In the genomic region with DNA sequence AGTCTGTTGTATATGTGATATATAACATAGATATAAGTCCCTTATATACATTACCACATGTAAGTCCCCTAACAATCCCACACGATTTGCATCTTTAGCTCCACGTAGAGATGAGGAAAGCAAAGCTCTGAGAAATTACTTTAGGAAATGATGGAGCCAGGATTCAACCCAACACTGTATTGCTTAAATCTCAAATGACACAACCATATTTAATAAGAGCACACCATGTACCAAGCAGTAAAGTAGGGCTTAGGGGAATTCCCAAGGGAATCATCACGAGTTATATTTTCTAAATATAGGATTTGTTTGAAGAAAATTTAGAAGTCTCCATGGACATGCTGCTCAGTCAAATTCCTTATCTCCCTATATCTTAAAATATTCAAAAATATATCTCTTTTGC, we compare ENCODE assay signal across 17 cellular contexts.
"Had no signal": no experiment of that assay in that cellular context is flagged by ENCODE, and none has a peak within 500 bp of the region (broad histone marks: within the 10 kb centered on the region; RNA-seq: fewer than 3 reads in every experiment).

No MANE protein-coding gene starts in this region.

- H3K4me1 ChIP-seq: left lung, vagina had no signal

- H3K4me3 ChIP-seq: left lung, ovary, skin epidermis, thyroid gland, vagina had no signal

- ATAC-seq: activated CD4-positive, alpha-beta T cell treated with anti-CD3 and anti-CD28 coated beads for 36 hours; activated naive CD8-positive, alpha-beta T cell treated with anti-CD3 and anti-CD28 coated beads, Interleukin-2, amount 50 U/mL, for 24 hours; activated T-cell treated with anti-CD3 and anti-CD28 coated beads, Interleukin-2, amount 50 U/mL, for 72 hours; left lung had no signal

- H3K27ac ChIP-seq: left lung, ovary, skin epidermis, thyroid gland, vagina, WERI-Rb-1 had no signal

- H3K9me3 ChIP-seq: ovary, thyroid gland, vagina had no signal

- DNase-seq: activated CD4-positive, alpha-beta memory T cell treated with anti-CD3 and anti-CD28 coated beads, Interleukin-2, amount 10 ng/mL, durations not matched to agents 7 days and 5 days; activated CD4-positive, alpha-beta T cell treated with anti-CD3 and anti-CD28 coated beads for 36 hours; activated CD8-positive, alpha-beta memory T cell treated with anti-CD3 and anti-CD28 coated beads, Interleukin-2, amount 50 U/mL, for 4 hours; activated naive CD4-positive, alpha-beta T cell; activated naive CD8-positive, alpha-beta T cell treated with anti-CD3 and anti-CD28 coated beads, Interleukin-2, amount 50 U/mL, for 24 hours; activated T-cell treated with anti-CD3 and anti-CD28 coated beads, Interleukin-2, amount 50 U/mL, for 72 hours; central memory CD4-positive, alpha-beta T cell; cortex of kidney; effector memory CD4-positive, alpha-beta T cell; head of caudate nucleus; left lung; ovary; T-helper 1 cell; thyroid gland; WERI-Rb-1 had no signal

- H3K27me3 ChIP-seq: left lung, ovary, thyroid gland, vagina had no signal

- H3K36me3 ChIP-seq: left lung, ovary, thyroid gland, vagina, WERI-Rb-1 had no signal
